Comparison of ENCODE assay signal across 6 cellular contexts in the genomic region with DNA sequence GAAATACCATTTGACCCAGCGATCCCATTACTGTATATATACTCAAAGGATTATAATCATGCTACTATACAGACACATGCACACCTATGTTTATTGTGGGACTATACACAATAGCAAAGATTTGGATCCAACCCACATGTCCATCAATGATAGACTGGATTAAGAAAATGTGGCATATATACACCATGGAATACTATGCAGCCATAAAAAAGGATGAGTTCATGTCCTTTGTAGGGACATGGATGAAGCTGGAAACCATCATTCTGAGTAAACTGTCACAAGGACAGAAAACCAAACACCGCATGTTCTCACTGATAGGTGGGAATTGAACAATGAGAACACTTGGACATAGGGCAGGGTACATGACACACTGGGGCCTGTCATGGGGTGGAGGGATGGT. TPM values are rescaled to one million over a fixed set of nuclear protein-coding genes. Genes with fewer than 3 reads are reported as not detected.
"Had no signal": no experiment of that assay in that cellular context is flagged by ENCODE, and none has a peak within 500 bp of the region (broad histone marks: within the 10 kb centered on the region; RNA-seq: fewer than 3 reads in every experiment).

No MANE protein-coding gene starts in this region.

RNA-seq across cellular contexts. Expression of a gene that starts 43.2 kb away (rescaled TPM):
- total RNA-seq: activated B cell treated with CpG ODN at 0.5 μM for 24 hours; activated CD4-positive, alpha-beta T cell treated with anti-CD3 and anti-CD28 coated beads, Interleukin-2, amount 10 ng/mL, durations not matched to agents 7 days and 5 days; activated CD8-positive, alpha-beta T cell treated with anti-CD3 and anti-CD28 coated beads for 36 hours; activated CD8-positive, alpha-beta T cell treated with anti-CD3 and anti-CD28 coated beads, Interleukin-2, amount 10 ng/mL, durations not matched to agents 7 days and 5 days; T-helper 17 cell; WTC11 had no signal
